21 cellular contexts compared by ENCODE assay signal in the genomic region with DNA sequence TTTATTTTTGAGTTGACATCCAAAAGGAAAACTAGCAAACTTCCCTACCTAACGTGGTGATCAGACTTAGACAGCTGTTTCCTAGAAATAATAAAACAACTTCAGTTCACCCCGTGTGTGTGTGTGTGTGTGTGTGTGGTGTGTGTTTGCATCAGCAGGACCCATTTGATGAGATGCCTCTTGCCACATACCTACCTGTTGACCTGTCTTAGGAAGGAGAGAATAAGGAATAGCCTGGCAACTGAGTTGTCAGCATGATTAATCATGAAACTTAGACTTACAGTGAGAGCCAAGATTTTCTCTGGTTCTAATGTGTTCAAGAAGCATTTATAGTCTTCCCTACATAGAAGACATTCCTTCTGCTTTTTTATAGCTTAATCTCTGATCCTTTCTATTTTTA. TPM values are rescaled to one million over a fixed set of nuclear protein-coding genes. Genes with fewer than 3 reads are reported as not detected.
"Had no signal": no experiment of that assay in that cellular context is flagged by ENCODE, and none has a peak within 500 bp of the region (broad histone marks: within the 10 kb centered on the region; RNA-seq: fewer than 3 reads in every experiment).

No MANE protein-coding gene starts in this region.

- H3K27ac ChIP-seq: hepatocyte, neutrophil had no signal

- H3K4me3 ChIP-seq: hepatocyte, smooth muscle cell had no signal

- H3K36me3 ChIP-seq: neutrophil had no signal

- H3K4me3 Mint-ChIP-seq: endodermal cell; natural killer cell; stimulated activated naive CD8-positive, alpha-beta T cell treated with anti-CD3 and anti-CD28 coated beads, Interleukin-15, Interleukin-2, amounts not matched to agents 100 ng/mL and 50 ng/mL, for 24 hours had no signal

- H3K27me3 ChIP-seq: hepatocyte, neutrophil had no signal

- H3K36me3 Mint-ChIP-seq: natural killer cell had no signal

- H3K27ac Mint-ChIP-seq: endodermal cell; natural killer cell; stimulated activated naive CD8-positive, alpha-beta T cell treated with anti-CD3 and anti-CD28 coated beads, Interleukin-15, Interleukin-2, amounts not matched to agents 100 ng/mL and 50 ng/mL, for 24 hours had no signal

- H3K9me3 ChIP-seq: neutrophil had no signal

- H3K9me3 Mint-ChIP-seq: endodermal cell; natural killer cell; stimulated activated naive CD8-positive, alpha-beta T cell treated with anti-CD3 and anti-CD28 coated beads, Interleukin-15, Interleukin-2, amounts not matched to agents 100 ng/mL and 50 ng/mL, for 24 hours had no signal

- H3K4me1 Mint-ChIP-seq: natural killer cell had no signal

- ATAC-seq: left ventricle myocardium superior, natural killer cell, right cardiac atrium had no signal

- DNase-seq: activated CD4-positive, CD25-positive, alpha-beta regulatory T cell treated with anti-CD3 and anti-CD28 coated beads, Interleukin-2, amount 50 U/mL, for 72 hours; activated naive CD4-positive, alpha-beta T cell treated with Interleukin-2 at 50 U/mL for 16 hours; anterior cingulate cortex; endodermal cell; islet precursor cell; left ventricle myocardium superior; mesenchymal stem cell; natural killer cell; right cardiac atrium; T-helper 1 cell; T1000 had no signal

RNA-seq across cellular contexts. Expression of a gene that starts 16.1 kb away (rescaled TPM):
- total RNA-seq: activated CD8-positive, alpha-beta memory T cell treated with anti-CD3 and anti-CD28 coated beads for 36 hours; dermis microvascular lymphatic vessel endothelial cell; endodermal cell; glomerular endothelial cell; hepatocyte; left ventricle myocardium superior; natural killer cell; right cardiac atrium; smooth muscle cell; temporal lobe; ureter had no signal
- polyA plus RNA-seq: esophagus, hepatocyte, right cardiac atrium, smooth muscle cell had no signal
